Comparison of ENCODE assay signal across 18 cellular contexts in the genomic region with DNA sequence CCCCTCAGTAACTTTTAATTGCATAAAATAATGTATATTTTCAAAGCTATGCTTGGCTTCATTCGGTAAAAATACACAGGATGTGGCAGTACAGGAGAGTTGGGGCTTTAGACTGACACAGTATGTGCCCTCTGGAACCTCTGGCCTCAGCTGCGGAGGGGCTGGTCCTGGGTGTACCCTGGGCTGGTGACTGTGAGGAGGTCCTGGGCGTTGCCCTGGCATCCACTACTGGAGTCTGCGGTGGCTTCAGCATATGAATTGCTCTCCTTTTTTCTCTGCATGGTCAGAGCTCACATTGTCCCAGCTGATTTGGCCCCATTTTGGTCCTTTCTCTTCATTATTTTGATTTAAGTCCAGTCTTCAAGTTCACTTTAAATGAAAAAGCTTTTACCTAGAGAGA. TPM values are rescaled to one million over a fixed set of nuclear protein-coding genes. Genes with fewer than 3 reads are reported as not detected.
"Had no signal": no experiment of that assay in that cellular context is flagged by ENCODE, and none has a peak within 500 bp of the region (broad histone marks: within the 10 kb centered on the region; RNA-seq: fewer than 3 reads in every experiment).

No MANE protein-coding gene starts in this region.

- H3K4me1 ChIP-seq: right lobe of liver had no signal

- H3K27ac Mint-ChIP-seq: effector memory CD8-positive, alpha-beta T cell; memory B cell; naive thymus-derived CD8-positive, alpha-beta T cell; progenitor cell of endocrine pancreas; stimulated activated naive B cell treated with anti-CD40 and anti-IgM and Interleukin-4, amounts not matched to agents 10 μg/mL and 1 μg/mL and 100 μg/mL, for 72 hours; stimulated activated naive CD8-positive, alpha-beta T cell treated with anti-CD3 and anti-CD28 coated beads, Interleukin-15, Interleukin-2, amounts not matched to agents 100 ng/mL and 50 ng/mL, for 24 hours had no signal

- H3K27me3 ChIP-seq: gastroesophageal sphincter, heart left ventricle, hepatocyte, pancreas, right lobe of liver, thyroid gland had no signal

- H3K4me1 Mint-ChIP-seq: memory B cell; naive thymus-derived CD8-positive, alpha-beta T cell had no signal

- H3K4me3 Mint-ChIP-seq: effector memory CD8-positive, alpha-beta T cell; memory B cell; stimulated activated naive B cell treated with anti-CD40 and anti-IgM and Interleukin-4, amounts not matched to agents 10 μg/mL and 1 μg/mL and 100 μg/mL, for 72 hours; stimulated activated naive CD8-positive, alpha-beta T cell treated with anti-CD3 and anti-CD28 coated beads, Interleukin-15, Interleukin-2, amounts not matched to agents 100 ng/mL and 50 ng/mL, for 24 hours had no signal

- H3K9me3 Mint-ChIP-seq: memory B cell had no signal

- DNase-seq: cortex of kidney; effector memory CD8-positive, alpha-beta T cell; heart left ventricle; kidney; midbrain; naive thymus-derived CD8-positive, alpha-beta T cell; occipital lobe; pancreas; right lobe of liver; stimulated activated naive B cell treated with anti-CD40 and anti-IgM and Interleukin-4, amounts not matched to agents 10 μg/mL and 1 μg/mL and 100 μg/mL, for 72 hours; thyroid gland had no signal

- H3K36me3 Mint-ChIP-seq: memory B cell; stimulated activated naive B cell treated with anti-CD40 and anti-IgM and Interleukin-4, amounts not matched to agents 10 μg/mL and 1 μg/mL and 100 μg/mL, for 72 hours had no signal

- H3K9me3 ChIP-seq: pancreas, right lobe of liver, thyroid gland had no signal

- H3K4me2 ChIP-seq: hepatocyte had no signal

- H3K27me3 Mint-ChIP-seq: progenitor cell of endocrine pancreas had no signal

- ATAC-seq: effector memory CD8-positive, alpha-beta T cell; gastroesophageal sphincter; heart left ventricle; left lobe of liver; naive thymus-derived CD8-positive, alpha-beta T cell; pancreas; right lobe of liver had no signal

- H3K36me3 ChIP-seq: gastroesophageal sphincter, heart left ventricle, pancreas, right lobe of liver, thyroid gland had no signal

- H3K4me3 ChIP-seq: gastroesophageal sphincter, heart left ventricle, hepatocyte, lung, pancreas, right lobe of liver, thyroid gland had no signal

- H3K27ac ChIP-seq: gastroesophageal sphincter, heart left ventricle, hepatocyte, pancreas, right lobe of liver, thyroid gland had no signal

- H2AFZ ChIP-seq: hepatocyte had no signal

- H3K79me2 ChIP-seq: hepatocyte had no signal

RNA-seq across cellular contexts. Expression of a gene that starts 40.5 kb away (rescaled TPM):
- polyA plus RNA-seq: naive thymus-derived CD8-positive, alpha-beta T cell had no signal
